Comparison of ENCODE assay signal across 20 cellular contexts in the genomic region with DNA sequence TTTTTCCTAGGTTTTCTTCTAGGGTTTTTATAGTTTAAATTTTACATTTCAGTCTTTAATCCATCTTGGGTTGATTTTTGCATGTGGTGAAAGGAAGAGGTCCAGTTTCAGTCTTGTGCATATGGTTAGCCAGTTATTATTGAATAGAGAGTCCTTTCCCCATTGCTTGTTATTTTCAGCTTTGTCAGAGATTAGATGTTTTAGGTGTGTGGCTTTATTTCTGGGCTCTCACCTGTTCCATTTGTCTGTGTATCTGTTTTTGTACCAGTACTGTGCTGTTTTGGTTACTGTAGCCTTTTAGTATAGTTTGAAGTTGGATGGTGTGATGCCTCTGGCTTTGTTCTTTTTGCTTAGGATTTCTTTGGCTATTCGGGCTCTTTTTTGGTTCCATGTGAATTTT.
"Had no signal": no experiment of that assay in that cellular context is flagged by ENCODE, and none has a peak within 500 bp of the region (broad histone marks: within the 10 kb centered on the region; RNA-seq: fewer than 3 reads in every experiment).

No MANE protein-coding gene starts in this region.

- ATAC-seq: heart left ventricle; naive thymus-derived CD4-positive, alpha-beta T cell; stimulated activated naive B cell treated with anti-CD40 and anti-IgM and Interleukin-4, amounts not matched to agents 10 μg/mL and 1 μg/mL and 100 μg/mL, for 72 hours; stimulated activated naive CD8-positive, alpha-beta T cell treated with anti-CD3 and anti-CD28 coated beads, Interleukin-15, amount 100 ng/mL, for 72 hours had no signal

- H3K4me1 ChIP-seq: colonic mucosa, testis had no signal

- H3K4me3 Mint-ChIP-seq: neural crest cell; stimulated activated naive B cell treated with anti-CD40 and anti-IgM and Interleukin-4, amounts not matched to agents 10 μg/mL and 1 μg/mL and 100 μg/mL, for 72 hours; stimulated activated naive CD8-positive, alpha-beta T cell treated with anti-CD3 and anti-CD28 coated beads, Interleukin-15, amount 100 ng/mL, for 72 hours had no signal

- H3K27ac Mint-ChIP-seq: stimulated activated naive B cell treated with anti-CD40 and anti-IgM and Interleukin-4, amounts not matched to agents 10 μg/mL and 1 μg/mL and 100 μg/mL, for 72 hours; stimulated activated naive CD8-positive, alpha-beta T cell treated with anti-CD3 and anti-CD28 coated beads, Interleukin-15, amount 100 ng/mL, for 72 hours had no signal

- H3K9me3 ChIP-seq: colonic mucosa, sigmoid colon, testis, transverse colon had no signal

- H3K27me3 ChIP-seq: colonic mucosa, heart left ventricle, sigmoid colon, testis, transverse colon had no signal

- FAIRE-seq: islet of Langerhans had no signal

- DNase-seq: colonic mucosa; dermis blood vessel endothelial cell; effector CD4-positive, alpha-beta T cell; foreskin melanocyte; heart left ventricle; hippocampal formation; kidney glomerular epithelial cell; mesendoderm; naive thymus-derived CD4-positive, alpha-beta T cell; posterior cingulate gyrus; sigmoid colon; stimulated activated CD4-positive, alpha-beta T cell treated with anti-CD3 and anti-CD28 coated beads, Interleukin-2, amount 100 ng/mL, for 24 hours; stimulated activated CD4-positive, alpha-beta T cell treated with anti-CD3 and anti-CD28 coated beads, Interleukin-4, amount 100 ng/mL, for 4 hours; stimulated activated naive B cell treated with anti-CD40 and anti-IgM and Interleukin-4, amounts not matched to agents 10 μg/mL and 1 μg/mL and 100 μg/mL, for 72 hours; stimulated activated naive CD8-positive, alpha-beta T cell treated with anti-CD3 and anti-CD28 coated beads, Interleukin-15, amount 100 ng/mL, for 72 hours; testis; transverse colon had no signal

- H3K27ac ChIP-seq: colonic mucosa, heart left ventricle, sigmoid colon, skin epidermis, testis, transverse colon had no signal

- H3K36me3 ChIP-seq: colonic mucosa, heart left ventricle, sigmoid colon, transverse colon had no signal

- H3K4me3 ChIP-seq: colonic mucosa, heart left ventricle, sigmoid colon, skin epidermis, testis, transverse colon had no signal

- H3K27me3 Mint-ChIP-seq: naive thymus-derived CD4-positive, alpha-beta T cell; stimulated activated naive B cell treated with anti-CD40 and anti-IgM and Interleukin-4, amounts not matched to agents 10 μg/mL and 1 μg/mL and 100 μg/mL, for 72 hours; stimulated activated naive CD8-positive, alpha-beta T cell treated with anti-CD3 and anti-CD28 coated beads, Interleukin-15, amount 100 ng/mL, for 72 hours had no signal
